ENCODE assay signal across 8 cellular contexts in genomic region chr4:110515676-110516075, GRCh38. TPM values are rescaled to one million over a fixed set of nuclear protein-coding genes. Genes with fewer than 3 reads are reported as not detected.
DNase-seq lines count a peak whose midpoint lies in the region; ATAC-seq and TF ChIP-seq lines count a peak whose summit lies in the region.

No MANE protein-coding gene starts in this region.

- no peaks in the 10 kb centered on the region for H3K27me3 ChIP-seq in HL-60 (ENCODE audit: insufficient read depth, poor library complexity, severe bottlenecking)

- H3K36me3 Mint-ChIP-seq in activated naive CD8-positive, alpha-beta T cell treated with anti-CD3 and anti-CD28 coated beads for 36 hours: no peaks in the 10 kb centered on the region
- H3K36me3 Mint-ChIP-seq in naive thymus-derived CD8-positive, alpha-beta T cell: no peaks in the 10 kb centered on the region

- peak overlapping the region; percentile 49 for H3K4me3 ChIP-seq in HL-60 (replicated peaks; ENCODE audit: insufficient read depth, low read length)

- H3K4me1 Mint-ChIP-seq in activated naive CD8-positive, alpha-beta T cell treated with anti-CD3 and anti-CD28 coated beads for 36 hours: peaks cover 16% of the 10 kb centered on the region
- H3K4me1 Mint-ChIP-seq in naive thymus-derived CD8-positive, alpha-beta T cell: peaks cover 5 to 17% (median 14%) of the 10 kb centered on the region in 4 donors

- no peak for TF ChIP-seq CTCF in HL-60 (IDR thresholded peaks at IDR 0.05; ENCODE audit: insufficient read depth, low read length)

- H3K27ac ChIP-seq in HL-60 (replicated peaks): no peak overlapping the region

- peak overlapping the region; percentile 89 for H3K4me3 Mint-ChIP-seq in activated naive CD8-positive, alpha-beta T cell treated with anti-CD3 and anti-CD28 coated beads for 36 hours
- H3K4me3 Mint-ChIP-seq in naive thymus-derived CD8-positive, alpha-beta T cell: peak overlapping the region; percentile 89 to 97 (median 94)

- POLR2A ChIA-PET in naive thymus-derived CD8-positive, alpha-beta T cell (lab: Charles Lee): no interaction called here

- ATAC-seq in naive thymus-derived CD8-positive, alpha-beta T cell: peak; percentile 29 to 37
- no peak for ATAC-seq in GM21381 (IDR thresholded peaks at IDR 0.05; ENCODE audit: unreplicated experiment)

- no peak overlapping the region for H3K27ac Mint-ChIP-seq in activated naive CD8-positive, alpha-beta T cell treated with anti-CD3 and anti-CD28 coated beads for 36 hours
- peak overlapping the region in 7 of 10 donors; percentile 3 to 83 (median 53) for H3K27ac Mint-ChIP-seq in naive thymus-derived CD8-positive, alpha-beta T cell

- no peaks in the 10 kb centered on the region for H3K9me3 Mint-ChIP-seq in activated naive CD8-positive, alpha-beta T cell treated with anti-CD3 and anti-CD28 coated beads for 36 hours
- no peaks in the 10 kb centered on the region for H3K9me3 Mint-ChIP-seq in naive thymus-derived CD8-positive, alpha-beta T cell

- H3K27me3 Mint-ChIP-seq in activated naive CD8-positive, alpha-beta T cell treated with anti-CD3 and anti-CD28 coated beads for 36 hours: peaks cover 11% of the 10 kb centered on the region
- peaks cover 2 to 11% (median 6%) of the 10 kb centered on the region in 5 donors for H3K27me3 Mint-ChIP-seq in naive thymus-derived CD8-positive, alpha-beta T cell

- peak; percentile 34 for DNase-seq in ELR (ENCODE audit: low read depth)
- DNase-seq in HL-60 (ENCODE audit: low read depth in 1 of 2, low spot score in 1 of 2): no peak
- no peak for DNase-seq in activated naive CD8-positive, alpha-beta T cell treated with anti-CD3 and anti-CD28 coated beads for 36 hours
- DNase-seq in naive thymus-derived CD8-positive, alpha-beta T cell: peak in 3 of 10 donors; percentile 2 to 17 (median 8)
- DNase-seq in OCI-M2 (lab: John Stamatoyannopoulos, UW; ENCODE audit: unreplicated experiment): no peak
- DNase-seq in amygdala (lab: John Stamatoyannopoulos, UW): no peak
- no peak for DNase-seq in ureter (ENCODE audit: low spot score)

RNA-seq across cellular contexts. Expression of gene ENPEP, which starts 39.7 kb away (rescaled TPM):
- not detected for total RNA-seq in activated naive CD8-positive, alpha-beta T cell treated with anti-CD3 and anti-CD28 coated beads for 36 hours
- not detected for total RNA-seq in naive thymus-derived CD8-positive, alpha-beta T cell
- polyA plus RNA-seq in naive thymus-derived CD8-positive, alpha-beta T cell: not detected
- 3.9 TPM for total RNA-seq in ureter
